30 cellular contexts compared by ENCODE assay signal in genomic region chr6:37954791-37955190, GRCh38.
"Had no signal": no experiment of that assay in that cellular context is flagged by ENCODE, and none has a peak within 500 bp of the region (broad histone marks: within the 10 kb centered on the region; RNA-seq: fewer than 3 reads in every experiment).

No MANE protein-coding gene starts in this region.

- H3K27ac ChIP-seq: colonic mucosa, esophagus muscularis mucosa, foreskin keratinocyte, gastroesophageal sphincter, heart left ventricle, hepatocyte, neutrophil, parathyroid adenoma, right lobe of liver, suprapubic skin, transverse colon, upper lobe of right lung, uterus had no signal

- H3K9ac ChIP-seq: parathyroid adenoma had no signal

- H3K27me3 Mint-ChIP-seq: memory B cell; naive B cell; natural killer cell treated with Interleukin-12 subunit alpha and Interleukin-12 subunit beta and Interleukin-15 and Interleukin-18, amount 100 ng/mL, for 72 hours; progenitor cell of endocrine pancreas; stimulated activated naive B cell treated with anti-CD40 and anti-IgM and Interleukin-4, amounts not matched to agents 10 μg/mL and 1 μg/mL and 100 μg/mL, for 72 hours; stimulated activated naive CD8-positive, alpha-beta T cell treated with anti-CD3 and anti-CD28 coated beads, Interleukin-15, amount 100 ng/mL, for 72 hours had no signal

- H3K36me3 Mint-ChIP-seq: naive B cell; natural killer cell treated with Interleukin-12 subunit alpha and Interleukin-12 subunit beta and Interleukin-15 and Interleukin-18, amount 100 ng/mL, for 72 hours had no signal

- H3K4me3 ChIP-seq: colonic mucosa, esophagus muscularis mucosa, gastroesophageal sphincter, heart left ventricle, hepatocyte, lung, mucosa of descending colon, right lobe of liver, suprapubic skin, transverse colon, upper lobe of right lung, uterus had no signal

- ATAC-seq: foreskin keratinocyte; gastroesophageal sphincter; heart left ventricle; mucosa of descending colon; natural killer cell treated with Interleukin-12 subunit alpha and Interleukin-12 subunit beta and Interleukin-15 and Interleukin-18, amount 100 ng/mL, for 72 hours; right lobe of liver; stimulated activated naive CD8-positive, alpha-beta T cell treated with anti-CD3 and anti-CD28 coated beads, Interleukin-15, amount 100 ng/mL, for 72 hours; upper lobe of right lung had no signal

- H3K36me3 ChIP-seq: colonic mucosa, esophagus muscularis mucosa, gastroesophageal sphincter, heart left ventricle, neutrophil, right lobe of liver, suprapubic skin, transverse colon, upper lobe of right lung, uterus had no signal

- FAIRE-seq: endothelial cell of umbilical vein, kidney, small intestine had no signal

- H3K9me3 Mint-ChIP-seq: memory B cell; naive B cell; natural killer cell treated with Interleukin-12 subunit alpha and Interleukin-12 subunit beta and Interleukin-15 and Interleukin-18, amount 100 ng/mL, for 72 hours; stimulated activated naive B cell treated with anti-CD40 and anti-IgM and Interleukin-4, amounts not matched to agents 10 μg/mL and 1 μg/mL and 100 μg/mL, for 72 hours; stimulated activated naive CD8-positive, alpha-beta T cell treated with anti-CD3 and anti-CD28 coated beads, Interleukin-15, amount 100 ng/mL, for 72 hours had no signal

- H3K9me3 ChIP-seq: colonic mucosa, esophagus muscularis mucosa, gastroesophageal sphincter, heart left ventricle, mucosa of descending colon, neutrophil, right lobe of liver, suprapubic skin, transverse colon, upper lobe of right lung, uterus had no signal

- H3K27ac Mint-ChIP-seq: memory B cell; mesothelial cell of epicardium; naive B cell; natural killer cell treated with Interleukin-12 subunit alpha and Interleukin-12 subunit beta and Interleukin-15 and Interleukin-18, amount 100 ng/mL, for 72 hours; progenitor cell of endocrine pancreas; stimulated activated naive B cell treated with anti-CD40 and anti-IgM and Interleukin-4, amounts not matched to agents 10 μg/mL and 1 μg/mL and 100 μg/mL, for 72 hours; stimulated activated naive CD8-positive, alpha-beta T cell treated with anti-CD3 and anti-CD28 coated beads, Interleukin-15, amount 100 ng/mL, for 72 hours had no signal

- H3K4me2 ChIP-seq: hepatocyte had no signal

- H3K4me1 ChIP-seq: colonic mucosa, foreskin keratinocyte, uterus had no signal

- H3K27me3 ChIP-seq: colonic mucosa, esophagus muscularis mucosa, foreskin keratinocyte, gastroesophageal sphincter, heart left ventricle, hepatocyte, neutrophil, right lobe of liver, suprapubic skin, transverse colon, upper lobe of right lung, uterus had no signal

- H3K4me3 Mint-ChIP-seq: memory B cell; mesothelial cell of epicardium; naive B cell; natural killer cell treated with Interleukin-12 subunit alpha and Interleukin-12 subunit beta and Interleukin-15 and Interleukin-18, amount 100 ng/mL, for 72 hours; neural crest cell; stimulated activated naive B cell treated with anti-CD40 and anti-IgM and Interleukin-4, amounts not matched to agents 10 μg/mL and 1 μg/mL and 100 μg/mL, for 72 hours; stimulated activated naive CD8-positive, alpha-beta T cell treated with anti-CD3 and anti-CD28 coated beads, Interleukin-15, amount 100 ng/mL, for 72 hours had no signal

- H2AFZ ChIP-seq: hepatocyte, parathyroid adenoma had no signal

- DNase-seq: colonic mucosa; dermis blood vessel endothelial cell; effector memory CD4-positive, alpha-beta T cell; foreskin keratinocyte; heart left ventricle; kidney; mucosa of descending colon; naive B cell; right lobe of liver; small intestine; stimulated activated CD4-positive, alpha-beta T cell treated with anti-CD3 and anti-CD28 coated beads, Interleukin-15, amount 100 ng/mL, for 24 hours; stimulated activated CD4-positive, alpha-beta T cell treated with anti-CD3 and anti-CD28 coated beads, Interleukin-2, amount 100 ng/mL, for 48 hours; stimulated activated naive B cell treated with anti-CD40 and anti-IgM and Interleukin-4, amounts not matched to agents 10 μg/mL and 1 μg/mL and 100 μg/mL, for 72 hours; stimulated activated naive CD8-positive, alpha-beta T cell treated with anti-CD3 and anti-CD28 coated beads, Interleukin-15, amount 100 ng/mL, for 72 hours; transverse colon; upper lobe of right lung; uterus had no signal
